In the genomic region with DNA sequence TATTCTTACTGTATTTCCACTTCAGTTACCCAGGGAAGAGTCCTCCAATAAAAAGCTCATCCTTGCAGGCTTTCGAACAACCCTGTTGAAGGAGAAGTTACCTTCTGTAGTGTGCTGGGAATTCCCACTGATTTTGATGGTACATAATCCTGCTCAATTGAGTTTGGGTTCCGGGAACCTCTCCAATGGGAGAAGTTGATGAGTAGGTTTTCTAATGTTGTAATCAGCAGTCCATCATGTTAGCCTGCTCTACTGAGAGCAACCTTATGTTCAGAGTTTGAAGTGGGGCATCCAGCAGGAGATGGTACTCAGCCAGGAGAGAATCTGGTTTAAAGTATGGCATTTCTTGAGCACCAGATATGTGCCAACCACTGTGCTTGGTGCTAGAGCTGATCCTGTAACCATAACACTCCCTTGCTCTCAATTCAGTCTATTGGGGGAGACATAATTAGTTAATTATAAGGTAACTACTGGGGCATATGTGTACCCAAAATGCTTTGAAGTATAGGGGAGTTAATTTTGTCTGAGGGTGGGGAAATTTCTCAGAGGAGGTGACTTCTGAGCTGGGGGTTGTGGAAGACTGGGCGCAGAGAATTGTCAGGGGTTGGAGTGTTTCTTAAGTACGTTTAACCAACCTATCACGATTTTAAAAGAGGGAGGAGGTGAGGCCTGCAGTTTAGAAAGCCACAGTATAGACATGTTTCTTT, we compare ENCODE assay signal across 8 cellular contexts. TPM values are rescaled to one million over a fixed set of nuclear protein-coding genes. Genes with fewer than 3 reads are reported as not detected.
A peak's percentile ranks its signal among the peaks of the same experiment; 100 is the strongest.
DNase-seq lines count a peak whose midpoint lies in the region; ATAC-seq, FAIRE-seq and TF ChIP-seq lines count a peak whose summit lies in the region.

No MANE protein-coding gene starts in this region.

- no peak overlapping the region for H3K4ac ChIP-seq in H1 (replicated peaks; ENCODE audit: insufficient read length, low read depth, low read length)

- no peaks in the 10 kb centered on the region for H3F3A ChIP-seq in DOHH2 (ENCODE audit: control insufficient read depth, insufficient read depth)

- peak overlapping the region; percentile 86 for H3K4me3 ChIP-seq in DOHH2 (ENCODE audit: low read length)
- H3K4me3 ChIP-seq in H1 (ENCODE audit: extremely low read depth in 1 of 4, insufficient read depth in 2 of 4, low read depth in 3 of 4, low read length in 4 of 4), result peak overlapping the region; percentile 56 to 97 (median 67); a peak in 6 of 8 replicates
- peak overlapping the region; percentile 92 for H3K4me3 ChIP-seq in ovary

- peaks cover 66% of the 10 kb centered on the region for H3K4me1 ChIP-seq in DOHH2 (ENCODE audit: control insufficient read depth, low read length)
- H3K4me1 ChIP-seq in H1 (replicated peaks in 1 of 4; ENCODE audit: control insufficient read depth in 3 of 4, insufficient read depth in 4 of 4, low read length in 3 of 4), result peaks cover 3 to 12% (median 12%) of the 10 kb centered on the region in 4 experiments; a peak in 4 of 7 replicates
- H3K4me1 ChIP-seq in ovary (ENCODE audit: insufficient read depth), result peaks cover 13% of the 10 kb centered on the region

- H3K27ac ChIP-seq in DOHH2 (ENCODE audit: low read depth, low read length), result no peak overlapping the region
- H3K27ac ChIP-seq in H1 (ENCODE audit: low read depth, low read length), result no peak overlapping the region
- H3K27ac ChIP-seq in ovary, result no peak overlapping the region

- CTCF ChIA-PET in H1 (lab: Charles Lee; ENCODE audit: partially characterized antibody), result interaction anchor here (0.7 to 2.1 kb wide), 4 partner anchors 14 to 198 kb away, joined by 3 to 6 read pairs (median 4); no protein-coding TSS in a partner anchor

- H3K27me3 ChIP-seq in DOHH2 (ENCODE audit: control insufficient read depth, low read length), result no peaks in the 10 kb centered on the region
- H3K27me3 ChIP-seq in H1 (replicated peaks in 1 of 4; ENCODE audit: control insufficient read depth in 3 of 4, extremely low read depth in 1 of 4, insufficient read depth in 3 of 4, low read length in 3 of 4), result peaks cover 0 to 33% (median 16%) of the 10 kb centered on the region in 4 experiments; a peak in 5 of 7 replicates
- no peaks in the 10 kb centered on the region for H3K27me3 ChIP-seq in ovary

- H3K36me3 ChIP-seq in DOHH2 (ENCODE audit: control insufficient read depth, low read length) (peaks cover 70% of the 10 kb centered on the region), H1 (ENCODE audit: control insufficient read depth in 2 of 4, insufficient read depth in 4 of 4, low read length in 3 of 4) (peaks cover 0 to 6% (median 3%) of the 10 kb centered on the region in 4 experiments; a peak in 3 of 8 replicates), ovary (no peaks in the 10 kb centered on the region)

- H3K23me2 ChIP-seq in H1 (ENCODE audit: low read depth, low read length), result peaks cover 3% of the 10 kb centered on the region

- H2BK20ac ChIP-seq in H1 (ENCODE audit: low read length), result no peak overlapping the region

- ATAC-seq in HG02642 (IDR thresholded peaks at IDR 0.05; ENCODE audit: poor library complexity, unreplicated experiment), result no peak
- ATAC-seq in GM19395 (IDR thresholded peaks at IDR 0.05; ENCODE audit: unreplicated experiment), result no peak

- FAIRE-seq in H1 (lab: Jason Lieb, UNC), result no peak

- no peak overlapping the region for H3K14ac ChIP-seq in H1 (ENCODE audit: insufficient read length)

- peaks cover 37% of the 10 kb centered on the region; the same call in 1 of the 2 replicates for H4K20me1 ChIP-seq in DOHH2 (ENCODE audit: control insufficient read depth, insufficient read depth, low read depth, low read length)
- H4K20me1 ChIP-seq in H1 (replicated peaks in 1 of 2; ENCODE audit: control insufficient read depth in 1 of 2, insufficient read depth in 2 of 2, low read length in 2 of 2), result peaks cover 31 to 39% of the 10 kb centered on the region in 2 experiments

- no peak overlapping the region for H2BK15ac ChIP-seq in H1 (ENCODE audit: low read length)

- H2BK5ac ChIP-seq in H1 (ENCODE audit: low read depth, low read length), result no peak overlapping the region

- no peak overlapping the region for H2BK120ac ChIP-seq in H1 (replicated peaks; ENCODE audit: low read depth, low read length)

- H3K9me2 ChIP-seq in DOHH2 (replicated peaks; ENCODE audit: control insufficient read depth, low read length), result no peaks in the 10 kb centered on the region

- 89% methylated on average over 5 of the region's 5 CpGs; no CpG with 5 or more reads in 1 of the 2 experiments for WGBS in H1 (ENCODE audit: extremely low coverage in 1 of 2, insufficient coverage in 1 of 2, insufficient read length in 1 of 2, insufficient replicate concordance in 2 of 2, low coverage in 1 of 2, low lambda C conversion rate in 2 of 2, missing lambda C conversion rate in 1 of 2), 2 experiments
- 48 to 57% (median 51%) methylated on average over 5 of the region's 5 CpGs for WGBS in ovary, 3 donors

- H2BK12ac ChIP-seq in H1 (ENCODE audit: low read depth, low read length), result no peak overlapping the region

- H3K9ac ChIP-seq in H1 (replicated peaks in 1 of 4; ENCODE audit: extremely low read depth in 1 of 4, low read depth in 3 of 4, low read length in 3 of 4), result no peak overlapping the region

- H4K8ac ChIP-seq in H1 (ENCODE audit: extremely low read depth, insufficient read depth, low read length), result no peak overlapping the region

- H3K79me2 ChIP-seq in DOHH2 (ENCODE audit: control insufficient read depth, low read length), result peaks cover 78% of the 10 kb centered on the region
- H3K79me2 ChIP-seq in H1 (ENCODE audit: control insufficient read depth in 1 of 2, insufficient read depth in 2 of 2, low read length in 2 of 2), result peaks cover 21 to 65% of the 10 kb centered on the region in 2 experiments

- TF ChIP-seq EP300 in H1 (IDR thresholded peaks at IDR 0.05; ENCODE audit: borderline replicate concordance in 1 of 2, low read depth in 2 of 2, low read length in 2 of 2) (no peak), ovary (IDR thresholded peaks at IDR 0.05) (no peak)

- DNase-seq in NCI-H446 treated with DMSO at 0.1 percent for 48 hours (lab: John Stamatoyannopoulos, UW), result peak; percentile 43
- no peak for DNase-seq in H1 (ENCODE audit: low read depth in 1 of 2, low spot score in 2 of 2)
- DNase-seq in ovary, result no peak
- no peak for DNase-seq in nucleus accumbens (lab: John Stamatoyannopoulos, UW)
- no peak for DNase-seq in GM20000 (ENCODE audit: low spot score)

- no peak overlapping the region for H3K18ac ChIP-seq in H1 (ENCODE audit: extremely low read depth, low read length)

- intact Hi-C loops in ovary (cut with DNase I), result no loop called here

- no peak overlapping the region for H3K56ac ChIP-seq in H1 (replicated peaks; ENCODE audit: insufficient read length, low read depth, low read length)

- H2AK5ac ChIP-seq in H1 (ENCODE audit: low read depth, low read length), result no peak overlapping the region

- peaks cover 6% of the 10 kb centered on the region for H3K79me1 ChIP-seq in H1 (ENCODE audit: low read depth, low read length)

- H3K4me2 ChIP-seq in DOHH2 (ENCODE audit: low read length) (peak overlapping the region; percentile 76), H1 (ENCODE audit: insufficient read depth in 1 of 2, low read depth in 2 of 2, low read length in 2 of 2) (peak overlapping the region; percentile 71 to 88)

- TF ChIP-seq CTCF in DOHH2 (IDR thresholded peaks at IDR 0.05; ENCODE audit: low read depth, low read length, poor library complexity, severe bottlenecking), result no peak
- TF ChIP-seq CTCF in H1 (IDR thresholded peaks at IDR 0.05; ENCODE audit: control extremely low read depth in 1 of 3, insufficient read depth in 1 of 3, low read depth in 1 of 3, low read length in 3 of 3), result no peak
- TF ChIP-seq CTCF in ovary (IDR thresholded peaks at IDR 0.05), result no peak
- no peak for TF ChIP-seq CTCF in GM20000 (IDR thresholded peaks at IDR 0.05; ENCODE audit: extremely low read depth, missing control alignments)

- no peak overlapping the region for H2AFZ ChIP-seq in H1 (ENCODE audit: low read length)

- TF ChIP-seq RAD21 in H1 (IDR thresholded peaks at IDR 0.05 in 1 of 2, conservative IDR thresholded peaks at IDR 0.05 in 1 of 2; ENCODE audit: low read depth in 2 of 2, low read length in 2 of 2), result no peak

- TF ChIP-seq POLR2A in H1 (IDR thresholded peaks at IDR 0.05; ENCODE audit: control extremely low read depth in 1 of 2, low read depth in 2 of 2, low read length in 2 of 2) (no peak), ovary (IDR thresholded peaks at IDR 0.05) (no peak)

- H4K91ac ChIP-seq in H1 (replicated peaks; ENCODE audit: insufficient read length, low read length), result no peak overlapping the region

- H3K9me3 ChIP-seq in DOHH2 (ENCODE audit: control insufficient read depth, insufficient read depth, low read length) (no peaks in the 10 kb centered on the region), H1 (ENCODE audit: insufficient read depth in 2 of 2, low read depth in 1 of 2, low read length in 1 of 2) (no peaks in the 10 kb centered on the region), ovary (no peaks in the 10 kb centered on the region)

- POLR2A ChIA-PET in H1 (lab: Charles Lee; ENCODE audit: partially characterized antibody), result interaction anchor here (0.6 to 7.1 kb wide), 6 partner anchors 13 to 142 kb away, joined by 3 to 45 read pairs (median 4); partner anchors contain the start of gene PLCG1

- no peak overlapping the region for H3K23ac ChIP-seq in H1 (ENCODE audit: insufficient read length)

- H4K5ac ChIP-seq in H1 (ENCODE audit: insufficient read length, low read depth, low read length), result no peak overlapping the region

TF ChIP-seq in H1, 55 proteins besides CTCF, POLR2A, EP300 and RAD21 (continues in another document):
- TF ChIP-seq SIRT6 (IDR thresholded peaks at IDR 0.05; ENCODE audit: low read length) (no peak), RXRA (IDR thresholded peaks at IDR 0.05; ENCODE audit: insufficient read depth, low read depth, low read length) (no peak), KDM4A (IDR thresholded peaks at IDR 0.05; ENCODE audit: low read depth, low read length, severe bottlenecking) (no peak), TCF12 (IDR thresholded peaks at IDR 0.05; ENCODE audit: low read depth, low read length) (no peak), ZNF274 (IDR thresholded peaks at IDR 0.05; ENCODE audit: borderline replicate concordance, extremely low read depth, low read length) (no peak), NRF1 (IDR thresholded peaks at IDR 0.05; ENCODE audit: low read depth, low read length) (no peak), NANOG (IDR thresholded peaks at IDR 0.05; ENCODE audit: insufficient read depth, low read depth, low read length, poor library complexity, severe bottlenecking) (no peak)

RNA-seq across cellular contexts. Expression of gene TOP1, which starts 2.1 kb away (rescaled TPM):
- 108 and 114 TPM in 2 replicates for total RNA-seq in H1 (2021; fragmentation: NEBNext Ultra II Directional; extraction: Animal tissue kit (Norgen Biotek cat#: 25700))
- 5.9 and 7.4 TPM in 2 replicates for polyA plus RNA-seq in H1 (2011; rRNA removed)
- 15.2 TPM for polyA plus RNA-seq in H1 (2011; cell fraction: cytosol; rRNA removed)
- 9.0 TPM for polyA plus RNA-seq in H1 (2011; cell fraction: nucleus; rRNA removed)
- polyA plus RNA-seq in H1 (2012, experiment 1 of 2), result 56.8 to 90.7 TPM (median 64.1 TPM) in 4 replicates
- polyA plus RNA-seq in H1 (2012, experiment 2 of 2), result 7.1 TPM
- 112 TPM for polyA plus RNA-seq in H1 (2013, experiment 1 of 2)
- polyA plus RNA-seq in H1 (2013, experiment 2 of 2), result 105 TPM
- 9.0 and 13.1 TPM in 2 replicates for polyA minus RNA-seq in H1 (2011; rRNA and poly(A)+ RNA removed)
- polyA minus RNA-seq in H1 (2011; cell fraction: cytosol; rRNA and poly(A)+ RNA removed), result 28.2 TPM
- 24.8 TPM for polyA minus RNA-seq in H1 (2011; cell fraction: nucleus; rRNA and poly(A)+ RNA removed)
- 10 to 100 TPM; 24.8 to 41.8 (median 35.6) TPM for total RNA-seq in ovary
- polyA plus RNA-seq in ovary, result 10 to 100 TPM; 20.9 to 48.4 TPM
